Comparison of ENCODE assay signal across 1 cellular context in the genomic region with DNA sequence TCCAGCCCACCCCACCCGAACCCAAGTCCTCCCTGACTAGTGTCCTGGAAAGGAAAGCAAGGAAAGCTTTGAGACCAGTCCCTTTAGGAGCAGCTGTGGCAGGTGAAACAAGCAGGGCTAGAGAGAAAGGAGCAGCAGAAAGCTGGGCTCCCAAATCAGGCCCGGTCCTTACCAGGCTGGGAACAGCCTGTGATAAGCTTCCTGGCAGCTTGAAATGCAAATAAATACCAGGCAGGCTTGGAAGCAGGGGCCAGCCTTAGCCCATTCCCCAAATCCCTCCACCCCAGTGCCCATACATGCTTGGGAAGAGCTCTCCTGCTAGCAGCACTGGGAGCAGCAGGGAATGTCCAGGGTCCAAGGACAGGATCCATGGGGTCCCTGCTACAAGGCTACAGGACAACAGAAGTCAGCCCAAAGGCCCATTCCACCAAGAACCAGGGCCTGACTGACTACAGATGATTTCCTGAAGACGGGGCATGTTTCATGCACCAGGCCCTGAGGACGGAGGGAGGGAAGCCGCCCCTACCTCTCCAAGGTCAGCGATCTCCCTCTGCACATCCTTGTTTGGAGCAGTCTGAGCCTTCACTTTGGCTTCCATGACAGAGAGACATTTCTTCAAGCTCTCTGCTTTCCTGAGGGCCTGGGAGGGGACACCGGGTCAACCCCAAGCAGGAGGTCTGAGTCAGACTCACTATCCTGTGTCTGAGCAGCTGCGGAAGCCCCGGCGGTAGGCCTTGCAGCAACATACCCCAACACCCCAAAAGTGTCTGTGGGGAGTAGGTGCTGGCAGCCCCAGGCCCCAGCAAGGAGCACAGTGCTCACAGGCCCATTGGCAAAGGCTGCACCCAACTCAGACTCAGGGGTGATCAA.
TF ChIP-seq lines count a peak whose summit lies in the region.

No MANE protein-coding gene starts in this region.

TF ChIP-seq in K562, 482 proteins besides CTCF, POLR2A, EP300 and RAD21:
- TF ChIP-seq ZNF717 (CRISPR knock-in tag; IDR thresholded peaks at IDR 0.05) (0 out of 2 replicates have a peak, but pooled peaks have one; percentile 77), SIRT6 (IDR thresholded peaks at IDR 0.05; ENCODE audit: low read depth, low read length) (no peak), KAT2B (IDR thresholded peaks at IDR 0.05; ENCODE audit: low read depth, low read length) (no peak), POLR3A (IDR thresholded peaks at IDR 0.05; ENCODE audit: borderline replicate concordance, extremely low read depth, insufficient read depth, insufficient read length) (no peak), RBM22 (IDR thresholded peaks at IDR 0.05; ENCODE audit: low read depth, low read length, poor library complexity, severe bottlenecking) (peak; percentile 73), POLR2B (IDR thresholded peaks at IDR 0.05; ENCODE audit: low read depth, partially characterized antibody) (peak; percentile 12), POLR2G (IDR thresholded peaks at IDR 0.05; ENCODE audit: low read depth, low read length) (peak; percentile 72), RBFOX2 (IDR thresholded peaks at IDR 0.05; ENCODE audit: low read depth, low read length) (peak; percentile 37; the same call in 1 of the 2 replicates), ZNF232 (CRISPR knock-in tag; IDR thresholded peaks at IDR 0.05) (no peak), SUPT5H (IDR thresholded peaks at IDR 0.05) (peak; percentile 18; the same call in 1 of the 2 replicates), CCNT2 (IDR thresholded peaks at IDR 0.05; ENCODE audit: borderline replicate concordance, extremely low read depth, insufficient read length, low read depth, low read length) (peak; percentile 28)
- TF ChIP-seq, protein P1, sequence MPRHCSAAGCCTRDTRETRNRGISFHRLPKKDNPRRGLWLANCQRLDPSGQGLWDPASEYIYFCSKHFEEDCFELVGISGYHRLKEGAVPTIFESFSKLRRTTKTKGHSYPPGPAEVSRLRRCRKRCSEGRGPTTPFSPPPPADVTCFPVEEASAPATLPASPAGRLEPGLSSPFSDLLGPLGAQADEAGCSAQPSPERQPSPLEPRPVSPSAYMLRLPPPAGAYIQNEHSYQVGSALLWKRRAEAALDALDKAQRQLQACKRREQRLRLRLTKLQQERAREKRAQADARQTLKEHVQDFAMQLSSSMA (CRISPR knock-in tag; IDR thresholded peaks at IDR 0.05), result 0 out of 2 replicates have a peak, but pooled peaks have one; percentile 21
TF ChIP-seq in K562: peak in this region for 8.
